Comparison of ENCODE assay signal across 16 cellular contexts in genomic region chr7:3597243-3597642, GRCh38.
DNase-seq lines count a peak whose midpoint lies in the region; ATAC-seq and TF ChIP-seq lines count a peak whose summit lies in the region.
"Had no signal": no experiment of that assay in that cellular context is flagged by ENCODE, and none has a peak within 500 bp of the region (broad histone marks: within the 10 kb centered on the region; RNA-seq: fewer than 3 reads in every experiment).

No MANE protein-coding gene starts in this region.

- H3K36me3 ChIP-seq in GM06990 (ENCODE audit: control insufficient read depth, insufficient read depth, low read length) (no peaks in the 10 kb centered on the region), Caco-2 (ENCODE audit: control insufficient read depth, insufficient read depth, low read length) (no peaks in the 10 kb centered on the region), left lung (no peaks in the 10 kb centered on the region), upper lobe of left lung (no peaks in the 10 kb centered on the region)

- H3K27me3 ChIP-seq in GM06990 (replicated peaks; ENCODE audit: control insufficient read depth, insufficient read depth, low read length) (no peaks in the 10 kb centered on the region), Caco-2 (replicated peaks; ENCODE audit: control insufficient read depth, insufficient read depth, low read length) (no peaks in the 10 kb centered on the region), left lung (no peaks in the 10 kb centered on the region), upper lobe of left lung (no peaks in the 10 kb centered on the region)
- H3K27me3 ChIP-seq: body of pancreas had no signal

- no peak overlapping the region for H3K4me3 ChIP-seq in GM06990 (replicated peaks; ENCODE audit: low read depth, low read length)
- no peak overlapping the region for H3K4me3 ChIP-seq in Caco-2 (ENCODE audit: low read depth, low read length)
- no peak overlapping the region for H3K4me3 ChIP-seq in left lung
- no peak overlapping the region for H3K4me3 ChIP-seq in upper lobe of left lung
- H3K4me3 ChIP-seq: body of pancreas, psoas muscle had no signal

- TF ChIP-seq CTCF in GM06990 (IDR thresholded peaks at IDR 0.05; ENCODE audit: insufficient read depth, low read length, poor library complexity, severe bottlenecking): no peak
- no peak for TF ChIP-seq CTCF in Caco-2 (IDR thresholded peaks at IDR 0.05; ENCODE audit: insufficient read depth in 1 of 2, low read depth in 1 of 2, low read length in 1 of 2, severe bottlenecking in 1 of 2, unreplicated experiment in 1 of 2)
- TF ChIP-seq CTCF in left lung (IDR thresholded peaks at IDR 0.05): no peak
- no peak for TF ChIP-seq CTCF in upper lobe of left lung (IDR thresholded peaks at IDR 0.05)

- peak overlapping the region; percentile 68 for H3K27ac Mint-ChIP-seq in central memory CD8-positive, alpha-beta T cell (ENCODE audit: low read depth)
- no peak overlapping the region for H3K27ac Mint-ChIP-seq in Caco-2 (ENCODE audit: unreplicated experiment)
- H3K27ac Mint-ChIP-seq: activated CD8-positive, alpha-beta T cell treated with anti-CD3 and anti-CD28 coated beads, Interleukin-2, amount 10 ng/mL, durations not matched to agents 7 days and 5 days had no signal

- TF ChIP-seq EP300 in upper lobe of left lung (IDR thresholded peaks at IDR 0.05): no peak

- POLR2A ChIA-PET in Caco-2 (lab: Charles Lee): no interaction called here

- CTCF ChIA-PET in Caco-2 (lab: Charles Lee): no interaction called here

- BruUV-seq in Caco-2 (replicated peaks; lab: Mats Ljungman, UMichigan): no TSS peak

- H3K27me3 Mint-ChIP-seq in central memory CD8-positive, alpha-beta T cell: peaks cover 30% of the 10 kb centered on the region
- no peaks in the 10 kb centered on the region for H3K27me3 Mint-ChIP-seq in Caco-2 (ENCODE audit: insufficient read depth, unreplicated experiment)

- H3K27ac ChIP-seq in left lung (no peak overlapping the region), upper lobe of left lung (no peak overlapping the region)
- H3K27ac ChIP-seq: body of pancreas, HL-60, psoas muscle had no signal

- intact Hi-C loops in Caco-2 (cut with micrococcal nuclease; ENCODE audit: unreplicated experiment): no loop called here
- intact Hi-C loops in left lung (cut with DNase I): no loop called here

- no peaks in the 10 kb centered on the region for H3K4me1 ChIP-seq in Caco-2
- no peaks in the 10 kb centered on the region for H3K4me1 ChIP-seq in left lung
- H3K4me1 ChIP-seq in upper lobe of left lung: no peaks in the 10 kb centered on the region
- H3K4me1 ChIP-seq: psoas muscle had no signal

- H3K9me3 ChIP-seq in Caco-2 (no peaks in the 10 kb centered on the region), left lung (no peaks in the 10 kb centered on the region), upper lobe of left lung (no peaks in the 10 kb centered on the region)
- H3K9me3 ChIP-seq: body of pancreas had no signal

- no peaks in the 10 kb centered on the region for H3K4me1 Mint-ChIP-seq in central memory CD8-positive, alpha-beta T cell
- H3K4me1 Mint-ChIP-seq in Caco-2 (ENCODE audit: low read depth, unreplicated experiment): no peaks in the 10 kb centered on the region

- ATAC-seq in HG02884 (IDR thresholded peaks at IDR 0.05; ENCODE audit: unreplicated experiment) (peak; percentile 60), left lung (no peak), upper lobe of left lung (ENCODE audit: low FRiP score in 2 of 2) (no peak)
- ATAC-seq in central memory CD8-positive, alpha-beta T cell (replicated peaks; ENCODE audit: extremely low read depth, poor library complexity, severe bottlenecking): peak; percentile 24
- ATAC-seq: activated CD8-positive, alpha-beta T cell treated with anti-CD3 and anti-CD28 coated beads, Interleukin-2, amount 10 ng/mL, durations not matched to agents 7 days and 5 days; body of pancreas; psoas muscle had no signal

- no peaks in the 10 kb centered on the region for H3K9me3 Mint-ChIP-seq in central memory CD8-positive, alpha-beta T cell
- H3K9me3 Mint-ChIP-seq in Caco-2 (ENCODE audit: unreplicated experiment): no peaks in the 10 kb centered on the region

- TF ChIP-seq POLR2A in upper lobe of left lung (IDR thresholded peaks at IDR 0.05): no peak

- DNase-seq in GM06990 (ENCODE audit: extremely low read depth, insufficient read length) (peak; percentile 28), MV-4-11 (lab: John Stamatoyannopoulos, UW) (peak; percentile 97), Caco-2 (no peak), left lung (no peak), upper lobe of left lung (no peak)
- no peak for DNase-seq in central memory CD8-positive, alpha-beta T cell (ENCODE audit: low spot score in 2 of 2)
- no peak for DNase-seq in activated T-cell treated with anti-CD3 and anti-CD28 coated beads, Interleukin-2, amount 50 U/mL, for 48 hours
- DNase-seq: activated CD8-positive, alpha-beta T cell treated with anti-CD3 and anti-CD28 coated beads, Interleukin-2, amount 10 ng/mL, durations not matched to agents 7 days and 5 days; activated effector memory CD4-positive, alpha-beta T cell treated with anti-CD3 and anti-CD28 coated beads, Interleukin-2, amount 50 U/mL, for 16 hours; body of pancreas; effector memory CD4-positive, alpha-beta T cell; NCI-H226; psoas muscle; stimulated activated CD4-positive, alpha-beta T cell treated with anti-CD3 and anti-CD28 coated beads, Interleukin-15, amount 100 ng/mL, for 24 hours had no signal

- 73% methylated on average over 6 of the region's 6 CpGs for WGBS in upper lobe of left lung, 2 donors

- H3K36me3 Mint-ChIP-seq in central memory CD8-positive, alpha-beta T cell (ENCODE audit: insufficient read depth): no peaks in the 10 kb centered on the region
- H3K36me3 Mint-ChIP-seq in Caco-2 (ENCODE audit: insufficient read depth, unreplicated experiment): no peaks in the 10 kb centered on the region

- no peak overlapping the region for H3K4me3 Mint-ChIP-seq in central memory CD8-positive, alpha-beta T cell
- no peak overlapping the region for H3K4me3 Mint-ChIP-seq in Caco-2 (ENCODE audit: unreplicated experiment)
- H3K4me3 Mint-ChIP-seq: activated CD8-positive, alpha-beta T cell treated with anti-CD3 and anti-CD28 coated beads, Interleukin-2, amount 10 ng/mL, durations not matched to agents 7 days and 5 days had no signal

Comparison
In these comparisons a context has a peak if more than half of its experiments do, and no peak if none do; other contexts are left out.
1. DNase-seq: peak in GM06990 (single experiment) and MV-4-11 (single experiment); none in central memory CD8-positive, alpha-beta T cell (0 of 2), Caco-2 (0 of 2), activated T-cell treated with anti-CD3 and anti-CD28 coated beads, Interleukin-2, amount 50 U/mL, for 48 hours (0 of 2), left lung (0 of 2) and upper lobe of left lung (0 of 2).
2. ATAC-seq: peak in HG02884 (single experiment) and central memory CD8-positive, alpha-beta T cell (single experiment); none in left lung (single experiment) and upper lobe of left lung (0 of 2).